19 cellular contexts compared by ENCODE assay signal in the genomic region with DNA sequence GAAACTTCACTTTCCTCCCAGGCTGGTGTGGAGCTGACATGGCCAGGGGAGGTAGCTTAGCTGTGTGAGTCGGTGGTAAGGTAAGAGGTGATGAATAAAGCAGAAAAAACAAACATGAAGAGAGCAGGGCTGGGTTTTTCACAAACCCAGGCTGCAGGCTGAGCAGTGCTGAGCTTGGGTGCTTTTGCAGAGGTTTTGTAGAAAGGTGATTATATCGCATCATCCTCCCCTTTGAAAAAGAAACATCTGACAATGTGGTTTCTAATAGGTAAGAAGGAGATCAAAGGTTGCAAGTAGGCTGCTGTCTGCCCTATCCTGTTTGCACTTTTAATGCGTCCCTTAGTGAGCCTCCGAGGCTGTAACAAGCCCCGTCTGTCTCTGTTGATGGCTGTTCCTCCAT.
DNase-seq lines count a peak whose midpoint lies in the region; ATAC-seq lines count a peak whose summit lies in the region.
"Had no signal": no experiment of that assay in that cellular context is flagged by ENCODE, and none has a peak within 500 bp of the region (broad histone marks: within the 10 kb centered on the region; RNA-seq: fewer than 3 reads in every experiment).

No MANE protein-coding gene starts in this region.

- CTCF ChIA-PET in activated naive CD4-positive, alpha-beta T cell treated with anti-CD3 and anti-CD28 coated beads, Interleukin-2, amount 10 ng/mL, durations not matched to agents 7 days and 5 days (lab: Charles Lee), result no interaction called here

- ATAC-seq in activated CD4-positive, CD25-positive, alpha-beta regulatory T cell treated with anti-CD3 and anti-CD28 coated beads, Interleukin-2, amount 50 U/mL, for 24 hours, result peak; percentile 65 to 78
- ATAC-seq in stimulated activated naive CD8-positive, alpha-beta T cell treated with anti-CD3 and anti-CD28 coated beads, Interleukin-15, amount 100 ng/mL, for 72 hours, result peak; percentile 61
- no peak for ATAC-seq in stimulated activated naive CD8-positive, alpha-beta T cell treated with anti-CD3 and anti-CD28 coated beads, Interleukin-15, Interleukin-2, amounts not matched to agents 100 U/mL and 50 U/mL, for 24 hours
- ATAC-seq: heart left ventricle, natural killer cell, PC-3 had no signal

- H3K27me3 Mint-ChIP-seq in stimulated activated naive CD8-positive, alpha-beta T cell treated with anti-CD3 and anti-CD28 coated beads, Interleukin-15, amount 100 ng/mL, for 72 hours, result peaks cover 28% of the 10 kb centered on the region
- peaks cover 22% of the 10 kb centered on the region for H3K27me3 Mint-ChIP-seq in activated naive CD4-positive, alpha-beta T cell treated with anti-CD3 and anti-CD28 coated beads, Interleukin-2, amount 10 ng/mL, durations not matched to agents 7 days and 5 days

- no peak overlapping the region for H3K4me3 Mint-ChIP-seq in stimulated activated naive CD8-positive, alpha-beta T cell treated with anti-CD3 and anti-CD28 coated beads, Interleukin-15, amount 100 ng/mL, for 72 hours
- H3K4me3 Mint-ChIP-seq in activated naive CD4-positive, alpha-beta T cell treated with anti-CD3 and anti-CD28 coated beads, Interleukin-2, amount 10 ng/mL, durations not matched to agents 7 days and 5 days, result no peak overlapping the region
- H3K4me3 Mint-ChIP-seq: activated T-helper 1 cell treated with anti-CD3 and anti-CD28 coated beads, Interleukin-12 subunit alpha, Interleukin-12 subunit beta, Interleukin-2, Interleukin-4 antibody, amounts not matched to agents 30 ng/mL and 10 ng/mL and 1 ng/mL, durations not matched to agents 14 hours and 24 hours and 36 hours; natural killer cell; type B pancreatic cell had no signal

- H3K4me1 Mint-ChIP-seq in stimulated activated naive CD8-positive, alpha-beta T cell treated with anti-CD3 and anti-CD28 coated beads, Interleukin-15, amount 100 ng/mL, for 72 hours, result peaks cover 17% of the 10 kb centered on the region
- H3K4me1 Mint-ChIP-seq in activated naive CD4-positive, alpha-beta T cell treated with anti-CD3 and anti-CD28 coated beads, Interleukin-2, amount 10 ng/mL, durations not matched to agents 7 days and 5 days, result peaks cover 14% of the 10 kb centered on the region
- H3K4me1 Mint-ChIP-seq: natural killer cell had no signal

- no peak for DNase-seq in activated CD4-positive, CD25-positive, alpha-beta regulatory T cell treated with anti-CD3 and anti-CD28 coated beads, Interleukin-2, amount 50 U/mL, for 72 hours
- no peak for DNase-seq in stimulated activated naive CD8-positive, alpha-beta T cell treated with anti-CD3 and anti-CD28 coated beads, Interleukin-15, amount 100 ng/mL, for 72 hours
- no peak for DNase-seq in stimulated activated naive CD8-positive, alpha-beta T cell treated with anti-CD3 and anti-CD28 coated beads, Interleukin-15, Interleukin-2, amounts not matched to agents 100 U/mL and 50 U/mL, for 24 hours
- peak; percentile 26 for DNase-seq in activated naive CD4-positive, alpha-beta T cell treated with anti-CD3 and anti-CD28 coated beads, Interleukin-2, amount 10 ng/mL, durations not matched to agents 7 days and 5 days
- no peak for DNase-seq in NCI-H524 treated with DMSO at 0.1 percent for 48 hours (lab: John Stamatoyannopoulos, UW)
- DNase-seq in NCI-H1092 (lab: John Stamatoyannopoulos, UW), result no peak
- DNase-seq in cerebellar nuclear complex (lab: John Stamatoyannopoulos, UW), result no peak
- DNase-seq: amygdala, heart left ventricle, Karpas-422, natural killer cell, NCI-H2029, NCI-H2227 treated with DMSO at 0.1 percent for 48 hours, PC-3, SHP77, spleen had no signal

- no peaks in the 10 kb centered on the region for H3K9me3 Mint-ChIP-seq in stimulated activated naive CD8-positive, alpha-beta T cell treated with anti-CD3 and anti-CD28 coated beads, Interleukin-15, amount 100 ng/mL, for 72 hours
- no peaks in the 10 kb centered on the region for H3K9me3 Mint-ChIP-seq in activated naive CD4-positive, alpha-beta T cell treated with anti-CD3 and anti-CD28 coated beads, Interleukin-2, amount 10 ng/mL, durations not matched to agents 7 days and 5 days
- H3K9me3 Mint-ChIP-seq: activated T-helper 1 cell treated with anti-CD3 and anti-CD28 coated beads, Interleukin-12 subunit alpha, Interleukin-12 subunit beta, Interleukin-2, Interleukin-4 antibody, amounts not matched to agents 30 ng/mL and 10 ng/mL and 1 ng/mL, durations not matched to agents 14 hours and 24 hours and 36 hours; natural killer cell; type B pancreatic cell had no signal

- no peaks in the 10 kb centered on the region for H3K36me3 Mint-ChIP-seq in activated naive CD4-positive, alpha-beta T cell treated with anti-CD3 and anti-CD28 coated beads, Interleukin-2, amount 10 ng/mL, durations not matched to agents 7 days and 5 days
- H3K36me3 Mint-ChIP-seq: natural killer cell, type B pancreatic cell had no signal

- no peak overlapping the region for H3K27ac Mint-ChIP-seq in stimulated activated naive CD8-positive, alpha-beta T cell treated with anti-CD3 and anti-CD28 coated beads, Interleukin-15, amount 100 ng/mL, for 72 hours
- H3K27ac Mint-ChIP-seq in activated naive CD4-positive, alpha-beta T cell treated with anti-CD3 and anti-CD28 coated beads, Interleukin-2, amount 10 ng/mL, durations not matched to agents 7 days and 5 days, result no peak overlapping the region
- H3K27ac Mint-ChIP-seq: activated T-helper 1 cell treated with anti-CD3 and anti-CD28 coated beads, Interleukin-12 subunit alpha, Interleukin-12 subunit beta, Interleukin-2, Interleukin-4 antibody, amounts not matched to agents 30 ng/mL and 10 ng/mL and 1 ng/mL, durations not matched to agents 14 hours and 24 hours and 36 hours; natural killer cell; type B pancreatic cell had no signal
